24 cellular contexts compared by ENCODE assay signal in genomic region chr7:87715511-87715910, GRCh38.
"Had no signal": no experiment of that assay in that cellular context is flagged by ENCODE, and none has a peak within 500 bp of the region (broad histone marks: within the 10 kb centered on the region; RNA-seq: fewer than 3 reads in every experiment).

No MANE protein-coding gene starts in this region.

- ATAC-seq: activated T-helper 17 cell treated with anti-CD3 and anti-CD28 coated beads, Interleukin-2, amount 50 U/mL, for 72 hours; Panc1; Right ventricle myocardium inferior; SK-N-SH treated with all-trans-retinoic acid at 6 μM for 48 hours; T-helper 17 cell had no signal

- DNase-seq: activated CD4-positive, alpha-beta memory T cell treated with anti-CD3 and anti-CD28 coated beads, Interleukin-2, amount 10 ng/mL, durations not matched to agents 7 days and 5 days; activated CD4-positive, alpha-beta T cell treated with anti-CD3 and anti-CD28 coated beads, Interleukin-2, amount 10 ng/mL, durations not matched to agents 7 days and 5 days; activated CD4-positive, CD25-positive, alpha-beta regulatory T cell; activated gamma-delta T cell treated with Interleukin-2 at 50 U/mL for 16 hours; activated naive CD4-positive, alpha-beta T cell treated with anti-CD3 and anti-CD28 coated beads, Interleukin-2, amount 50 U/mL, for 16 hours; activated naive CD8-positive, alpha-beta T cell treated with anti-CD3 and anti-CD28 coated beads, Interleukin-2, amount 10 ng/mL, durations not matched to agents 7 days and 5 days; activated T-cell treated with anti-CD3 and anti-CD28 coated beads for 4 hours; activated T-cell treated with anti-CD3 and anti-CD28 coated beads, Interleukin-2, amount 50 U/mL, for 48 hours; adrenal gland; anterior cingulate cortex; cerebellar nuclear complex; MG63; NCI-H146; NCI-H187 treated with DMSO at 0.1 percent for 48 hours; NCI-H345; NCI-H510A; NCI-H526 treated with DMSO at 0.1 percent for 48 hours; RPMI8226; T-helper 17 cell; T-helper 9 cell had no signal
